ENCODE assay signal across 1 cellular context in genomic region chr16:68079616-68080344, GRCh38.
A peak's percentile ranks its signal among the peaks of the same experiment; 100 is the strongest.
TF ChIP-seq lines count a peak whose summit lies in the region.

No MANE protein-coding gene starts in this region.

TF ChIP-seq in K562, 482 proteins besides CTCF, POLR2A, EP300 and RAD21 (continued from another document and continues in another):
- TF ChIP-seq ZNF695 (CRISPR knock-in tag; IDR thresholded peaks at IDR 0.05) (no peak), SMARCB1 (IDR thresholded peaks at IDR 0.05; ENCODE audit: insufficient read length, low read depth) (no peak), ZNF41 (CRISPR knock-in tag; conservative IDR thresholded peaks at IDR 0.05) (0 out of 2 replicates have a peak, but pooled peaks have one; percentile 4), L3MBTL2 (IDR thresholded peaks at IDR 0.05) (peak; percentile 54; the same call in 1 of the 2 replicates), NR0B1 (IDR thresholded peaks at IDR 0.05; ENCODE audit: partially characterized antibody) (no peak), SMARCC2 (IDR thresholded peaks at IDR 0.05; ENCODE audit: low read depth) (peak; percentile 73), KLF1 (tag; IDR thresholded peaks at IDR 0.05) (no peak; the same call in 1 of the 2 replicates), CREM (IDR thresholded peaks at IDR 0.05; ENCODE audit: low read depth) (peak; percentile 74), EP400 (IDR thresholded peaks at IDR 0.05) (peak; percentile 85), KDM4B (IDR thresholded peaks at IDR 0.05; ENCODE audit: borderline replicate concordance in 2 of 2, low read depth in 1 of 2) (peak in 1 of 2 experiments; percentile 65; a peak in 1 of 4 replicates), BHLHE40 (IDR thresholded peaks at IDR 0.05; ENCODE audit: low read length) (peak; percentile 14), ZFP30 (CRISPR knock-in tag; IDR thresholded peaks at IDR 0.05; ENCODE audit: borderline replicate concordance) (no peak), SIX5 (IDR thresholded peaks at IDR 0.05; ENCODE audit: borderline replicate concordance in 1 of 2, insufficient read depth in 1 of 2, low read depth in 1 of 2, low read length in 2 of 2) (no peak), REST (CRISPR knock-in tag; IDR thresholded peaks at IDR 0.05; ENCODE audit: low read depth) (0 out of 2 replicates have a peak, but pooled peaks have one; percentile 37), ETV5 (CRISPR knock-in tag; IDR thresholded peaks at IDR 0.05; ENCODE audit: low read depth) (peak; percentile 99), ZNF583 (CRISPR knock-in tag; IDR thresholded peaks at IDR 0.05) (peak; percentile 92), LCOR (CRISPR knock-in tag; IDR thresholded peaks at IDR 0.05) (no peak), ZNF3 (CRISPR knock-in tag; IDR thresholded peaks at IDR 0.05) (no peak), BCL6 (CRISPR knock-in tag; IDR thresholded peaks at IDR 0.05) (0 out of 2 replicates have a peak, but pooled peaks have one; percentile 60), C11orf30 (IDR thresholded peaks at IDR 0.05; ENCODE audit: low read depth) (no peak), ZNF830 (CRISPR knock-in tag; IDR thresholded peaks at IDR 0.05) (no peak), NFXL1 (CRISPR knock-in tag; IDR thresholded peaks at IDR 0.05) (no peak; the same call in 1 of the 2 replicates), ZBTB1 (CRISPR knock-in tag; IDR thresholded peaks at IDR 0.05; ENCODE audit: borderline replicate concordance, low read depth) (no peak), TSHZ1 (CRISPR knock-in tag; IDR thresholded peaks at IDR 0.05) (no peak), PPARD (CRISPR knock-in tag; IDR thresholded peaks at IDR 0.05) (no peak), ATF6 (CRISPR knock-in tag; IDR thresholded peaks at IDR 0.05) (0 out of 2 replicates have a peak, but pooled peaks have one; percentile 48), MNT (conservative IDR thresholded peaks at IDR 0.05) (peak; percentile 78 to 90), KLF16 (IDR thresholded peaks at IDR 0.05) (peak; percentile 82; the same call in 1 of the 2 replicates), ID3 (CRISPR knock-in tag; IDR thresholded peaks at IDR 0.05) (no peak), ID3 (tag; IDR thresholded peaks at IDR 0.05) (peak; percentile 89), SFPQ (IDR thresholded peaks at IDR 0.05; ENCODE audit: low read depth, low read length) (no peak), ZNF584 (CRISPR knock-in tag; IDR thresholded peaks at IDR 0.05; ENCODE audit: low read depth) (peak; percentile 79), ZKSCAN8 (CRISPR knock-in tag; IDR thresholded peaks at IDR 0.05) (peak; percentile 88), CREB3 (tag; conservative IDR thresholded peaks at IDR 0.05; ENCODE audit: low read depth) (peak; percentile 65), CREBBP (IDR thresholded peaks at IDR 0.05; ENCODE audit: low read depth, low read length) (no peak), ZNF75A (CRISPR knock-in tag; IDR thresholded peaks at IDR 0.05) (peak; percentile 14; the same call in 1 of the 2 replicates), TCF3 (CRISPR knock-in tag; IDR thresholded peaks at IDR 0.05) (peak; percentile 61; the same call in 1 of the 2 replicates), ZNF507 (tag; conservative IDR thresholded peaks at IDR 0.05) (no peak), NUFIP1 (IDR thresholded peaks at IDR 0.05; ENCODE audit: partially characterized antibody) (peak; percentile 52), SNIP1 (IDR thresholded peaks at IDR 0.05; ENCODE audit: low read depth) (no peak), EGR1 (conservative IDR thresholded peaks at IDR 0.05) (peak; percentile 100), SUPT5H (IDR thresholded peaks at IDR 0.05) (peak; percentile 64), MCM2 (IDR thresholded peaks at IDR 0.05; ENCODE audit: low read depth) (no peak), SMARCE1 (IDR thresholded peaks at IDR 0.05) (peak; percentile 90), DMBX1 (CRISPR knock-in tag; IDR thresholded peaks at IDR 0.05; ENCODE audit: borderline replicate concordance) (peak; percentile 92), SMARCA4 (IDR thresholded peaks at IDR 0.05) (peak; percentile 87), ETV6 (IDR thresholded peaks at IDR 0.05; ENCODE audit: borderline replicate concordance in 1 of 2, low read depth in 2 of 2, low read length in 1 of 2) (peak; percentile 96 to 99), ETV6 (CRISPR knock-in tag; IDR thresholded peaks at IDR 0.05; ENCODE audit: borderline replicate concordance) (no peak), CBFA2T2 (conservative IDR thresholded peaks at IDR 0.05) (peak; percentile 42), BRD9 (IDR thresholded peaks at IDR 0.05; ENCODE audit: low read depth, partially characterized antibody) (peak; percentile 31), PML (IDR thresholded peaks at IDR 0.05; ENCODE audit: low read length) (peak; percentile 77), THRB (CRISPR knock-in tag; conservative IDR thresholded peaks at IDR 0.05) (peak; percentile 85), MEIS2 (IDR thresholded peaks at IDR 0.05; ENCODE audit: partially characterized antibody) (peak; percentile 71), HMG20A (CRISPR knock-in tag; conservative IDR thresholded peaks at IDR 0.05) (no peak), ZFPM2 (CRISPR knock-in tag; IDR thresholded peaks at IDR 0.05) (no peak), NFE2 (IDR thresholded peaks at IDR 0.05; ENCODE audit: low read depth) (no peak; the same call in 1 of the 2 replicates), PHF8 (IDR thresholded peaks at IDR 0.05; ENCODE audit: borderline replicate concordance, low read length) (peak; percentile 55; the same call in 1 of the 2 replicates)
